11 cellular contexts compared by ENCODE assay signal in the genomic region with DNA sequence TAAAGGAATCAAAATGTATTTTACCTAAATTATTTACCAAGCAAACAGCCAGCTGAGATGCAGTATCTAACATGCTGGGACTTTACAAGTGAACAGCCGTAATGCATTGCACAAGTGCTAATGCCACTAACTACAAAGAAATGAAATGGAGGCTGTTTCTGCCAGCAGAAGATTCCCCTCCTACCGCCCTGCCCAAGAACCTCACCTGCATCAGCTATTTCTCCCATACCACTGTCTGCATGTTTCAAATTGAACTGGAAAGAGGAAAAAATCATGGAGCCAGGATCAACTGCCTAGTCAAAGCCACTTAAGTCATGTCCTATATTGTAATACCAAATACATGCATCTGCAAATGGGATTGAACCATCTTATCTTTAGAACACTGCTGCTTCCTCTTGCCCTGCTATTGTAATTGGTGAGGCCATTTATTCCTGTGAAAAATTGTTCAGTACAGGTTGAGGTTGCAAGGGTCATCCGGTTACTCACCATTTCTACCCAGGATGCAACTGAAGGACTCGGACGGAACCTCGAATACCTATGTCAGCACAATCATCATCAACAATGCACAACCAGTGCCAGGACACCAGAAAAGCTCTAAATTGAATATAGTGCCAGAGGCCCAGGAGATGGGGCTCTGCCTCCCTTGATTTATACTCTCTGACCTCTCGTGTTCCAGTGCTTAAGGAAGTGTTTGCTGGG. TPM values are rescaled to one million over a fixed set of nuclear protein-coding genes. Genes with fewer than 3 reads are reported as not detected.
A peak's percentile ranks its signal among the peaks of the same experiment; 100 is the strongest.
DNase-seq lines count a peak whose midpoint lies in the region; ATAC-seq and TF ChIP-seq lines count a peak whose summit lies in the region.
"Had no signal": no experiment of that assay in that cellular context is flagged by ENCODE, and none has a peak within 500 bp of the region (broad histone marks: within the 10 kb centered on the region; RNA-seq: fewer than 3 reads in every experiment).

No MANE protein-coding gene starts in this region.

- H2AK5ac ChIP-seq in mesenchymal stem cell (ENCODE audit: low read length, severe bottlenecking): peak overlapping the region; percentile 98

- H4K91ac ChIP-seq in mesenchymal stem cell (ENCODE audit: low read length): no peak overlapping the region

- TF ChIP-seq CTCF in endodermal cell (conservative IDR thresholded peaks at IDR 0.05): no peak
- no peak for TF ChIP-seq CTCF in vagina (IDR thresholded peaks at IDR 0.05)

- H3K27me3 Mint-ChIP-seq in activated T-cell treated with anti-CD3 and anti-CD28 coated beads, Interleukin-2, amount 50 U/mL, for 72 hours (ENCODE audit: low read depth): no peaks in the 10 kb centered on the region
- peaks cover 60% of the 10 kb centered on the region for H3K27me3 Mint-ChIP-seq in endodermal cell (ENCODE audit: insufficient read depth)
- H3K27me3 Mint-ChIP-seq: B cell had no signal

- H3K36me3 ChIP-seq in endodermal cell (ENCODE audit: control insufficient read depth, insufficient read depth, low read length) (peaks cover 56% of the 10 kb centered on the region), mesenchymal stem cell (ENCODE audit: control insufficient read depth in 1 of 2, insufficient read depth in 2 of 2, low read depth in 1 of 2, low read length in 2 of 2) (peaks cover 5 to 64% of the 10 kb centered on the region in 2 experiments), vagina (peaks cover 0 to 7% of the 10 kb centered on the region in 2 donors)

- H2BK15ac ChIP-seq in mesenchymal stem cell (ENCODE audit: low read depth, poor library complexity, severe bottlenecking): no peak overlapping the region

- H3K4me1 ChIP-seq in endodermal cell (ENCODE audit: control insufficient read depth, insufficient read depth, low read length) (peaks cover 19% of the 10 kb centered on the region), mesenchymal stem cell (ENCODE audit: control insufficient read depth, insufficient read depth, low read depth, low read length) (peaks cover 15% of the 10 kb centered on the region), vagina (peaks cover 72% of the 10 kb centered on the region)

- H3K14ac ChIP-seq in mesenchymal stem cell (ENCODE audit: low read length in 2 of 2): no peak overlapping the region

- no peak overlapping the region for H3K4me3 Mint-ChIP-seq in activated T-cell treated with anti-CD3 and anti-CD28 coated beads, Interleukin-2, amount 50 U/mL, for 72 hours
- no peak overlapping the region for H3K4me3 Mint-ChIP-seq in endodermal cell
- H3K4me3 Mint-ChIP-seq: B cell had no signal

- no peak overlapping the region for H3K23ac ChIP-seq in mesenchymal stem cell (ENCODE audit: low read length in 2 of 2)

- H3K27me3 ChIP-seq in endodermal cell (ENCODE audit: control insufficient read depth, insufficient read depth, low read length, poor library complexity, severe bottlenecking) (no peaks in the 10 kb centered on the region), mesenchymal stem cell (ENCODE audit: control insufficient read depth in 1 of 2, insufficient read depth in 1 of 2, low read length in 2 of 2) (no peaks in the 10 kb centered on the region), vagina (no peaks in the 10 kb centered on the region)

- no peaks in the 10 kb centered on the region for H3K9me3 Mint-ChIP-seq in activated T-cell treated with anti-CD3 and anti-CD28 coated beads, Interleukin-2, amount 50 U/mL, for 72 hours
- peaks cover 8% of the 10 kb centered on the region for H3K9me3 Mint-ChIP-seq in endodermal cell

- no peak for ATAC-seq in activated T-cell treated with anti-CD3 and anti-CD28 coated beads, Interleukin-2, amount 50 U/mL, for 72 hours (replicated peaks in 1 of 2)
- ATAC-seq in GM18868 (IDR thresholded peaks at IDR 0.05; ENCODE audit: unreplicated experiment): no peak
- no peak for ATAC-seq in GM19035 (IDR thresholded peaks at IDR 0.05; ENCODE audit: unreplicated experiment)

- intact Hi-C loops in vagina (cut with DNase I): no loop called here

- DNase-seq in activated T-cell treated with anti-CD3 and anti-CD28 coated beads, Interleukin-2, amount 50 U/mL, for 72 hours: no peak
- DNase-seq in activated T-cell treated with anti-CD3 and anti-CD28 coated beads, Interleukin-2, amount 50 U/mL, for 1 hour: no peak
- peak; percentile 30 for DNase-seq in endodermal cell
- peak; percentile 25 for DNase-seq in mesenchymal stem cell
- DNase-seq in vagina (ENCODE audit: extremely low spot score in 2 of 2): peak in 1 of 2 donors; percentile 77
- no peak for DNase-seq in NCI-H1436 treated with DMSO at 0.1 percent for 48 hours (lab: John Stamatoyannopoulos, UW)
- DNase-seq: head of caudate nucleus, SHP77 had no signal

- no peak overlapping the region for H3K9ac ChIP-seq in endodermal cell (ENCODE audit: extremely low read depth, low read length, poor library complexity, severe bottlenecking)
- H3K9ac ChIP-seq in mesenchymal stem cell (ENCODE audit: low read length): peak overlapping the region; percentile 85

- no peak overlapping the region for H4K8ac ChIP-seq in mesenchymal stem cell (ENCODE audit: low read length)

- peak overlapping the region; percentile 87 for H2BK5ac ChIP-seq in mesenchymal stem cell (ENCODE audit: low read depth, low read length, poor library complexity, severe bottlenecking)

- no peak for TF ChIP-seq POLR2A in vagina (IDR thresholded peaks at IDR 0.05)

- H2AFZ ChIP-seq in mesenchymal stem cell (ENCODE audit: low read depth, low read length): no peak overlapping the region

- no peak overlapping the region for H2BK120ac ChIP-seq in mesenchymal stem cell (ENCODE audit: low read depth, low read length)

- peaks cover 14% of the 10 kb centered on the region for H3K4me1 Mint-ChIP-seq in activated T-cell treated with anti-CD3 and anti-CD28 coated beads, Interleukin-2, amount 50 U/mL, for 72 hours (ENCODE audit: low read depth)
- H3K4me1 Mint-ChIP-seq in endodermal cell: peaks cover 49% of the 10 kb centered on the region
- H3K4me1 Mint-ChIP-seq: B cell had no signal

- H3K36me3 Mint-ChIP-seq in activated T-cell treated with anti-CD3 and anti-CD28 coated beads, Interleukin-2, amount 50 U/mL, for 72 hours (ENCODE audit: insufficient read depth in 2 of 2): peaks cover 0 to 3% of the 10 kb centered on the region in 2 donors
- peaks cover 44% of the 10 kb centered on the region for H3K36me3 Mint-ChIP-seq in endodermal cell (ENCODE audit: low read depth)

- peak overlapping the region; percentile 1 for H3K27ac Mint-ChIP-seq in activated T-cell treated with anti-CD3 and anti-CD28 coated beads, Interleukin-2, amount 50 U/mL, for 72 hours
- H3K27ac Mint-ChIP-seq in endodermal cell: no peak overlapping the region
- H3K27ac Mint-ChIP-seq: B cell had no signal

- WGBS in endodermal cell (ENCODE audit: insufficient coverage in 1 of 2, insufficient read length in 1 of 2), 2 experiments: 90 to 93% methylated on average over 2 to 7 of the region's 7 CpGs
- 90% methylated on average over 7 of the region's 7 CpGs for WGBS in mesenchymal stem cell

- H3K9me3 ChIP-seq in endodermal cell (ENCODE audit: control insufficient read depth, low read length) (peaks cover 4% of the 10 kb centered on the region), mesenchymal stem cell (ENCODE audit: control insufficient read depth, low read length) (no peaks in the 10 kb centered on the region), vagina (no peaks in the 10 kb centered on the region)

- H2BK12ac ChIP-seq in mesenchymal stem cell (ENCODE audit: low read length in 2 of 2): peak overlapping the region in 1 of 2 experiments; percentile 68

- H3K4ac ChIP-seq in mesenchymal stem cell (ENCODE audit: low read depth in 1 of 2, low read length in 2 of 2): peak overlapping the region; percentile 44 to 52

- no peak overlapping the region for H3K27ac ChIP-seq in endodermal cell (ENCODE audit: low read depth, low read length)
- H3K27ac ChIP-seq in mesenchymal stem cell (ENCODE audit: low read length, poor library complexity, severe bottlenecking): peak overlapping the region; percentile 97
- peak overlapping the region; percentile 85 for H3K27ac ChIP-seq in vagina

- H3K18ac ChIP-seq in mesenchymal stem cell (ENCODE audit: low read depth in 1 of 2, low read length in 2 of 2): peak overlapping the region; percentile 1 to 18

- H3K4me3 ChIP-seq in endodermal cell (ENCODE audit: low read length) (no peak overlapping the region), mesenchymal stem cell (ENCODE audit: insufficient read depth in 1 of 2, low read depth in 1 of 2, low read length in 2 of 2) (peak overlapping the region in 1 of 2 experiments; percentile 17), vagina (no peak overlapping the region)

- H3K79me1 ChIP-seq in mesenchymal stem cell (replicated peaks; ENCODE audit: low read length, poor library complexity, severe bottlenecking): no peaks in the 10 kb centered on the region

- peak overlapping the region; percentile 14 for H3K4me2 ChIP-seq in mesenchymal stem cell (ENCODE audit: low read length, poor library complexity, severe bottlenecking)

RNA-seq across cellular contexts. Expression of gene ANXA2, which starts 27.5 kb away (rescaled TPM):
- 10 to 100 TPM; 58.2 to 89.3 TPM for total RNA-seq in activated T-cell treated with anti-CD3 and anti-CD28 coated beads, Interleukin-2, amount 50 U/mL, for 72 hours
- 100 to 1,000 TPM; 355 to 392 TPM for total RNA-seq in endodermal cell
- 280 TPM for polyA plus RNA-seq in endodermal cell (2013, experiment 1 of 2)
- 311 TPM for polyA plus RNA-seq in endodermal cell (2013, experiment 2 of 2)
- polyA plus RNA-seq in mesenchymal stem cell (2013, experiment 1 of 2): 2,051 TPM
- 2,053 TPM for polyA plus RNA-seq in mesenchymal stem cell (2013, experiment 2 of 2)
- total RNA-seq in vagina: 1,230 TPM

Comparison
In these comparisons a context has a peak if more than half of its experiments do, and no peak if none do; other contexts are left out.
1. DNase-seq: peak in endodermal cell (single experiment) and mesenchymal stem cell (single experiment); none in activated T-cell treated with anti-CD3 and anti-CD28 coated beads, Interleukin-2, amount 50 U/mL, for 72 hours (0 of 2), activated T-cell treated with anti-CD3 and anti-CD28 coated beads, Interleukin-2, amount 50 U/mL, for 1 hour (single experiment) and NCI-H1436 treated with DMSO at 0.1 percent for 48 hours (single experiment).